Comparison of ENCODE assay signal across 2 cellular contexts in the genomic region with DNA sequence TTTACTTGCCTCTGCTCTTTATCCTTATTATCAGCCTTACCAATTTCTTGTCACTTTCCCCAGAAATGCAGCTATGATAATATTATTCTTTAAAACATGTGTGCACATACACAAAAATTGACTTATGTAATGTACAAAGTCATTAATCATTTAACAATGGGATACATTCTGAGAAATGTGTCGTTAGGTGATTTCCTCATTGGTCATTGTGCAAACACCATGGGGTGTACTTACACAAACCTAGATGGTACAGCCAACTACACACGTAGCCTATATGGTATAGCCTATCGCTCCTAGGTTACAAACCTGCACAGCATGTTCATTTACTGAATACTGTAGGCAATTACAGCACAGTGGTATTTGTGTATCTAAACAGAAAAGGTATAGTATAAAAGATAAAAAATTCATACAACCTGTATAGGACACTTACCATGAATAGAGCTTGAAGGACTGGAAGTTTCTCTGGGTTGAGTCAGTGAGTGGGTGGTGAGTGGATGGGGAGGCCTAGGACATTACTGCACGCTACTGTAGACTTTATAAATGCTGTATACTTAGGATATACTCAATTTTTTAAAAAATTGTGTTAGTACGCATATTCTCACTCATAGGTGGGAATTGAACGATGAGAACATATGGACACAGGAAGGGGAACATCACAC.
TF ChIP-seq lines count a peak whose summit lies in the region.

No MANE protein-coding gene starts in this region.

TF ChIP-seq in A549, 52 proteins besides CTCF, POLR2A, EP300 and RAD21:
- TF ChIP-seq, protein P1, sequence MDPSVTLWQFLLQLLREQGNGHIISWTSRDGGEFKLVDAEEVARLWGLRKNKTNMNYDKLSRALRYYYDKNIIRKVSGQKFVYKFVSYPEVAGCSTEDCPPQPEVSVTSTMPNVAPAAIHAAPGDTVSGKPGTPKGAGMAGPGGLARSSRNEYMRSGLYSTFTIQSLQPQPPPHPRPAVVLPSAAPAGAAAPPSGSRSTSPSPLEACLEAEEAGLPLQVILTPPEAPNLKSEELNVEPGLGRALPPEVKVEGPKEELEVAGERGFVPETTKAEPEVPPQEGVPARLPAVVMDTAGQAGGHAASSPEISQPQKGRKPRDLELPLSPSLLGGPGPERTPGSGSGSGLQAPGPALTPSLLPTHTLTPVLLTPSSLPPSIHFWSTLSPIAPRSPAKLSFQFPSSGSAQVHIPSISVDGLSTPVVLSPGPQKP (IDR thresholded peaks at IDR 0.05; ENCODE audit: low read depth, low read length): no peak
- TF ChIP-seq HOXB5 (CRISPR knock-in tag; IDR thresholded peaks at IDR 0.05) (no peak), MYC (IDR thresholded peaks at IDR 0.05; ENCODE audit: borderline replicate concordance, low read length) (no peak), POLR2AphosphoS2 (conservative IDR thresholded peaks at IDR 0.05; ENCODE audit: low read length) (no peak), FOXS1 (CRISPR knock-in tag; IDR thresholded peaks at IDR 0.05) (no peak), PHF8 (IDR thresholded peaks at IDR 0.05; ENCODE audit: borderline replicate concordance, low read depth) (no peak), GATA3 (IDR thresholded peaks at IDR 0.05; ENCODE audit: borderline replicate concordance) (no peak), EHMT2 (IDR thresholded peaks at IDR 0.05; ENCODE audit: low read depth) (no peak), MAZ (IDR thresholded peaks at IDR 0.05; ENCODE audit: borderline replicate concordance, low read depth, low read length) (no peak), ZFP36 (IDR thresholded peaks at IDR 0.05; ENCODE audit: borderline replicate concordance, partially characterized antibody) (no peak)
- TF ChIP-seq, protein P2, sequence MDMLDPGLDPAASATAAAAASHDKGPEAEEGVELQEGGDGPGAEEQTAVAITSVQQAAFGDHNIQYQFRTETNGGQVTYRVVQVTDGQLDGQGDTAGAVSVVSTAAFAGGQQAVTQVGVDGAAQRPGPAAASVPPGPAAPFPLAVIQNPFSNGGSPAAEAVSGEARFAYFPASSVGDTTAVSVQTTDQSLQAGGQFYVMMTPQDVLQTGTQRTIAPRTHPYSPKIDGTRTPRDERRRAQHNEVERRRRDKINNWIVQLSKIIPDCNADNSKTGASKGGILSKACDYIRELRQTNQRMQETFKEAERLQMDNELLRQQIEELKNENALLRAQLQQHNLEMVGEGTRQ (IDR thresholded peaks at IDR 0.05): no peak

TF ChIP-seq in endothelial cell of umbilical vein, 7 proteins besides CTCF, POLR2A, EP300 and RAD21:
- TF ChIP-seq FOS (IDR thresholded peaks at IDR 0.05; ENCODE audit: borderline replicate concordance, insufficient read depth, low read length) (no peak), EZH2 (IDR thresholded peaks at IDR 0.05; ENCODE audit: borderline replicate concordance, low read depth, low read length, severe bottlenecking) (no peak), GATA2 (IDR thresholded peaks at IDR 0.05; ENCODE audit: insufficient read depth, insufficient read length, low read depth, low read length) (no peak), JUN (IDR thresholded peaks at IDR 0.05; ENCODE audit: borderline replicate concordance, insufficient read depth, insufficient read length, low read depth) (no peak), MYC (IDR thresholded peaks at IDR 0.05; ENCODE audit: low read depth, low read length) (no peak), POLR2AphosphoS5 (IDR thresholded peaks at IDR 0.05; ENCODE audit: insufficient read depth, low read depth, low read length) (no peak)
- TF ChIP-seq, protein P3, sequence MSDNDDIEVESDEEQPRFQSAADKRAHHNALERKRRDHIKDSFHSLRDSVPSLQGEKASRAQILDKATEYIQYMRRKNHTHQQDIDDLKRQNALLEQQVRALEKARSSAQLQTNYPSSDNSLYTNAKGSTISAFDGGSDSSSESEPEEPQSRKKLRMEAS (IDR thresholded peaks at IDR 0.05; ENCODE audit: insufficient read depth, insufficient read length): no peak
